In the genomic region with DNA sequence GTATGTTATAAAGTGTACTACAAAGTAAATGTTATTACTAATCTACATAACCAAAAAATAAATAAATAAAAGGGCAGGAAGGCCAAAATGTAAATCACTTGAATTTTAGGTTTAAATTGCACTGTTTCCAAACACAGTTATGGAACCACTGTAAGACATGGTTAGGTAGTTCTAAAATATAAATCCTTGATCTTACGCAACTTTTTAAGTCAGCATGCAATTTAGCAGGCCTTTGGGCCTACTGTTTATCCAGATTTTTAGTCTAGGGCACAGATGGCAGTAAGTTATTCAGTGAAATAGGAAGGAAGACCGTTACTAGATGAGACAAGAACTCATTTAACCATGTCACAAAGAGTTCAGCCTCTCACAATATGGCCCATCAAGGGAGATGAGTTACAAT, we compare ENCODE assay signal across 20 cellular contexts.
"Had no signal": no experiment of that assay in that cellular context is flagged by ENCODE, and none has a peak within 500 bp of the region (broad histone marks: within the 10 kb centered on the region; RNA-seq: fewer than 3 reads in every experiment).

No MANE protein-coding gene starts in this region.

- H3K36me3 ChIP-seq: MG63, SJSA1 had no signal

- H3K4me1 ChIP-seq: SJSA1 had no signal

- DNase-seq: Karpas-422, KG1, MG63, NCI-H1092 treated with DMSO at 0.1 percent for 48 hours, NCI-H1417, NCI-H1436 treated with DMSO at 0.1 percent for 48 hours, NCI-H1694, NCI-H187 treated with DMSO at 0.1 percent for 48 hours, NCI-H2029 treated with DMSO at 0.1 percent for 48 hours, NCI-H226, NCI-H446, NCI-H510A, NCI-H524 treated with DMSO at 0.1 percent for 48 hours, NCI-H69, NCI-H774, Right ventricle myocardium superior, RPMI8226, SIG-M5 had no signal

- H3K27me3 ChIP-seq: SJSA1 had no signal

- H3K9me3 ChIP-seq: MG63, SJSA1 had no signal

- H3K4me3 ChIP-seq: MG63, SJSA1, SK-N-MC had no signal

- H3K27ac ChIP-seq: SJSA1, SK-N-MC had no signal
